In genomic region chr17:79842656-79843474, GRCh38 we compare ENCODE assay signal across 7 cellular contexts. TPM values are rescaled to one million over a fixed set of nuclear protein-coding genes. Genes with fewer than 3 reads are reported as not detected.
DNase-seq lines count a peak whose midpoint lies in the region; TF ChIP-seq lines count a peak whose summit lies in the region.

No MANE protein-coding gene starts in this region.

- H2AFZ ChIP-seq in OCI-LY7 (ENCODE audit: low read length), result no peak overlapping the region

- BruUV-seq in OCI-LY7 (replicated peaks; lab: Mats Ljungman, UMichigan), result no TSS peak

- H3K4me3 ChIP-seq in OCI-LY7 (ENCODE audit: low read depth, low read length, poor library complexity, severe bottlenecking) (no peak overlapping the region), endocrine pancreas (ENCODE audit: control insufficient read depth, insufficient read depth, low read length) (no peak overlapping the region), skeletal muscle tissue (ENCODE audit: low read length in 3 of 3) (peak overlapping the region in 2 of 3 donors; percentile 54 to 69)

- DNase-seq in GM10266 (ENCODE audit: extremely low spot score) (peak; percentile 56), OCI-LY7 (ENCODE audit: low spot score) (no peak), 8988T (no peak), HEK293T (ENCODE audit: extremely low spot score) (no peak), GM19240 (ENCODE audit: insufficient read length, low spot score) (no peak)

- peaks cover 11% of the 10 kb centered on the region for H3K27me3 ChIP-seq in endocrine pancreas (ENCODE audit: control insufficient read depth, insufficient read depth, low read length)
- peaks cover 39 to 61% (median 43%) of the 10 kb centered on the region in 3 donors for H3K27me3 ChIP-seq in skeletal muscle tissue (ENCODE audit: control insufficient read depth in 3 of 3, insufficient read depth in 3 of 3, low read length in 3 of 3)

- intact Hi-C loops in OCI-LY7 (cut with micrococcal nuclease; ENCODE audit: unreplicated experiment), result no loop called here

- H3K9me3 ChIP-seq in OCI-LY7 (ENCODE audit: low read length) (no peaks in the 10 kb centered on the region), endocrine pancreas (ENCODE audit: control insufficient read depth, low read length) (no peaks in the 10 kb centered on the region), skeletal muscle tissue (ENCODE audit: control insufficient read depth in 3 of 3, low read length in 3 of 3) (no peaks in the 10 kb centered on the region)

- POLR2A ChIA-PET in OCI-LY7 (lab: Charles Lee), result no interaction called here
- POLR2A ChIA-PET in HEK293T (lab: Yijun Ruan, JAX), result interaction anchor here (0.9 to 6.1 kb wide), 9 partner anchors 14 to 259 kb away, joined by 3 to 58 read pairs (median 4); partner anchors contain the start of genes CBX8 and GAA

- no peaks in the 10 kb centered on the region for H3K9me2 ChIP-seq in OCI-LY7 (ENCODE audit: insufficient read depth, low read length)

- peak overlapping the region; percentile 37; the same call in 1 of the 2 replicates for H3K4me2 ChIP-seq in OCI-LY7 (ENCODE audit: low read length)

- H3K27ac ChIP-seq in OCI-LY7 (ENCODE audit: low read depth, low read length, poor library complexity, severe bottlenecking) (no peak overlapping the region), skeletal muscle tissue (ENCODE audit: low read depth, low read length) (no peak overlapping the region)

- TF ChIP-seq CTCF in GM10266 (IDR thresholded peaks at IDR 0.05; ENCODE audit: control insufficient read depth, insufficient read depth, low read depth, missing control alignments) (no peak), OCI-LY7 (conservative IDR thresholded peaks at IDR 0.05; ENCODE audit: low read length) (0 out of 2 replicates have a peak, but pooled peaks have one; percentile 19)

- H3K9ac ChIP-seq in endocrine pancreas (ENCODE audit: control insufficient read depth, insufficient read depth, low read length) (peak overlapping the region; percentile 48), skeletal muscle tissue (ENCODE audit: low read depth in 1 of 3, low read length in 3 of 3) (no peak overlapping the region)

- CTCF ChIA-PET in OCI-LY7 (lab: Charles Lee; ENCODE audit: unreplicated experiment), result interaction anchor here (0.6 kb wide), 1 partner anchor 65 kb away, joined by 4 read pairs; the partner anchor contains the start of gene CBX2
- CTCF ChIA-PET in HEK293T (lab: Yijun Ruan, JAX), result no interaction called here

- H3K79me2 ChIP-seq in OCI-LY7 (ENCODE audit: insufficient read depth, low read depth, low read length), result peaks cover 7% of the 10 kb centered on the region

- peaks cover 4% of the 10 kb centered on the region for H4K20me1 ChIP-seq in OCI-LY7 (ENCODE audit: insufficient read depth, low read length)

- H3K36me3 ChIP-seq in OCI-LY7 (ENCODE audit: insufficient read depth, low read length) (peaks cover 7% of the 10 kb centered on the region), endocrine pancreas (ENCODE audit: control insufficient read depth, insufficient read depth, low read length) (no peaks in the 10 kb centered on the region), skeletal muscle tissue (ENCODE audit: control insufficient read depth in 3 of 3, insufficient read depth in 3 of 3, low read length in 3 of 3) (no peaks in the 10 kb centered on the region)

- no peaks in the 10 kb centered on the region for H3K4me1 ChIP-seq in OCI-LY7 (ENCODE audit: insufficient read depth, low read length, poor library complexity, severe bottlenecking)
- no peaks in the 10 kb centered on the region for H3K4me1 ChIP-seq in endocrine pancreas (ENCODE audit: control insufficient read depth, insufficient read depth, low read length)
- peaks cover 22 to 38% (median 37%) of the 10 kb centered on the region in 3 donors for H3K4me1 ChIP-seq in skeletal muscle tissue (ENCODE audit: control insufficient read depth in 3 of 3, insufficient read depth in 3 of 3, low read length in 3 of 3)

TF ChIP-seq in HEK293T, 16 proteins besides CTCF, POLR2A, EP300 and RAD21:
- no peak for TF ChIP-seq FOXA1 (IDR thresholded peaks at IDR 0.05)
- no peak for TF ChIP-seq ZNF384 (IDR thresholded peaks at IDR 0.05)
- no peak for TF ChIP-seq LEF1 (IDR thresholded peaks at IDR 0.05; ENCODE audit: borderline replicate concordance)
- no peak for TF ChIP-seq SP1 (IDR thresholded peaks at IDR 0.05)
- no peak for TF ChIP-seq PKNOX1 (IDR thresholded peaks at IDR 0.05)
- TF ChIP-seq FOXK2 (IDR thresholded peaks at IDR 0.05), result no peak
- no peak for TF ChIP-seq HDGF (IDR thresholded peaks at IDR 0.05; ENCODE audit: borderline replicate concordance)
- TF ChIP-seq BHLHE40 (IDR thresholded peaks at IDR 0.05; ENCODE audit: borderline replicate concordance), result no peak
- TF ChIP-seq TARDBP (IDR thresholded peaks at IDR 0.05), result no peak
TF ChIP-seq in HEK293T: peak in this region for 0.

RNA-seq across cellular contexts. Expression of gene CBX4, which starts 3.6 kb away (rescaled TPM):
- total RNA-seq in OCI-LY7 (2014; rRNA removed; shearing (Covaris generic)), result 98.9 and 109 TPM in 2 replicates
- total RNA-seq in OCI-LY7 (2022) (110 and 121 TPM in 2 replicates), skeletal muscle tissue (5.2 TPM)

RNA-seq across cellular contexts. Expression of gene CBX8, which starts 46.0 kb away (rescaled TPM):
- 7.5 and 11.7 TPM in 2 replicates for total RNA-seq in OCI-LY7 (2014; rRNA removed; shearing (Covaris generic))
- total RNA-seq in OCI-LY7 (2022), result 13.9 and 16.3 TPM in 2 replicates
- total RNA-seq in skeletal muscle tissue, result 4.2 TPM

Comparison
In these comparisons a context has a peak if more than half of its experiments do, and no peak if none do; other contexts are left out.
1. H3K4me3 ChIP-seq: peak in skeletal muscle tissue (2 of 3); none in OCI-LY7 (single experiment) and endocrine pancreas (single experiment).
2. RNA of gene CBX4, which starts 3.6 kb away (total RNA-seq): 98.9 to 121 TPM in OCI-LY7; 5.2 TPM in skeletal muscle tissue (single experiment); every median in the first group is over 10 times any median in the second.